In the genomic region with DNA sequence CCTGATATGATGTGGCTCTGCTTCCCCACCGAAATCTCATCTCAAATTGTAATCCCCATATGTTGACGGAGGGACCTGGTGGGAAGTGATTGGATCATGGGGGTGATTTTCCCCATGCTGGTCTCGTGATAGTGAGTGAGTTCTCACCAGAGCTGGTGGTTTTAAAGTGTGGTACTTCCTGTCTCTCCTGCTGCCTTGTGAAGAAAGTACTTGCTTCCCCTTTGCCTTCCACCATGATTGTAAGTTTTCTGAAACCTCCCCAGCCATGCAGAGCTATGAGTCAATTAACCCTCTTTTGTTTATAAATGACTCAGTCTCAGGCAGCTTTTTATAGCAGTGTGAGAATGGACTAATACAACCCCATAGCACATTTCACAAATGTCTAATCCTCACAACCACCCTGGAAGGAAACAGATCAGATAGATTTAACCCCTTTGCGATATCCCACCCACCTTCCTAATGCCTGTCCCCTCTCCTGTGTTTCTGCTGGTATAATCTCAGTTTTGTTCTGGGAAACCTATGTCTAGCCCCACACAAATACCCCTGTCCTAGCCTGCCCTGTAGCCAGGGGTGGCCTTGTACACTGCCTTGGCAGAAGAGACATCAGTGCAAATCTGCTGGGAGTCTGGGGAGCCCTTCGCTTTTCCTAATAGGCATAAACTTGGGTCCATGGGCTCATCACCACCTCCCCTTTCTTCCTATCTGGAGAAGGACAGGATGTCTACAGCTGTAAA, we compare ENCODE assay signal across 8 cellular contexts.
DNase-seq lines count a peak whose midpoint lies in the region; ATAC-seq, FAIRE-seq and TF ChIP-seq lines count a peak whose summit lies in the region.

No MANE protein-coding gene starts in this region.

- H3K27me3 ChIP-seq in MG63 (no peaks in the 10 kb centered on the region), K562 (ENCODE audit: control insufficient read depth in 2 of 2, insufficient read depth in 2 of 2, low read length in 2 of 2) (peaks cover 20 to 52% of the 10 kb centered on the region in 2 experiments; a peak in 4 of 5 replicates), osteoblast (ENCODE audit: insufficient read depth, low read length) (no peaks in the 10 kb centered on the region)

- no peak; the same call in 2 of the 3 replicates for ATAC-seq in K562

- TF ChIP-seq EP300 in K562 (IDR thresholded peaks at IDR 0.05; ENCODE audit: low read length), result no peak

- H3K4me3 ChIP-seq in MG63 (no peak overlapping the region), K562 (no peak overlapping the region), osteoblast (ENCODE audit: insufficient read depth, low read length) (no peak overlapping the region)

- no peak overlapping the region for H3K9ac ChIP-seq in K562 (ENCODE audit: insufficient read depth in 1 of 2, low read depth in 2 of 2, low read length in 2 of 2)

- TF ChIP-seq RAD21 in K562 (CRISPR knock-in tag; conservative IDR thresholded peaks at IDR 0.05 in 1 of 2, IDR thresholded peaks at IDR 0.05 in 1 of 2), result no peak

- peak overlapping the region; percentile 33; the same call in 1 of the 2 replicates for H2AFZ ChIP-seq in K562 (ENCODE audit: low read depth, low read length)
- peak overlapping the region; percentile 83 for H2AFZ ChIP-seq in osteoblast (ENCODE audit: low read length)

- no peak for DNase-seq in GM18507 (ENCODE audit: extremely low spot score, insufficient read length, low read depth)
- DNase-seq in H54 (ENCODE audit: insufficient read length, low spot score), result no peak
- DNase-seq in MG63, result peak; percentile 37
- DNase-seq in K562 (ENCODE audit: extremely low read depth in 1 of 4, low spot score in 3 of 4), result no peak
- peak; percentile 59 for DNase-seq in osteoblast (ENCODE audit: insufficient read length, low spot score, missing footprints)
- no peak for DNase-seq in NCI-H2029 treated with DMSO at 0.1 percent for 48 hours (lab: John Stamatoyannopoulos, UW)
- DNase-seq in GM13977 (ENCODE audit: low spot score), result no peak
- no peak for DNase-seq in D721Med (ENCODE audit: insufficient read length, low spot score)

- no peak for TF ChIP-seq POLR2A in H54 (IDR thresholded peaks at IDR 0.05; ENCODE audit: low read depth, low read length)
- TF ChIP-seq POLR2A in K562 (conservative IDR thresholded peaks at IDR 0.05), result no peak

- H3K4me2 ChIP-seq in K562 (ENCODE audit: insufficient read depth, low read length) (no peak overlapping the region), osteoblast (ENCODE audit: insufficient read depth, low read length) (peak overlapping the region; percentile 50)

- POLR2A ChIA-PET in K562 (lab: Yijun Ruan, JAX), result interaction anchor here (0.7 kb wide), 1 partner anchor 505 kb away, joined by 3 read pairs; no protein-coding TSS in a partner anchor

- H3K79me2 ChIP-seq in K562 (ENCODE audit: control insufficient read depth, insufficient read depth, low read length) (no peaks in the 10 kb centered on the region), osteoblast (ENCODE audit: insufficient read depth, low read length) (no peaks in the 10 kb centered on the region)

- no peaks in the 10 kb centered on the region for H3K9me1 ChIP-seq in K562 (ENCODE audit: control insufficient read depth, insufficient read depth, low read length)

- FAIRE-seq in GM18507 (lab: Jason Lieb, UNC) (peak; percentile 94), H54 (lab: Jason Lieb, UNC) (peak; percentile 71), K562 (lab: Jason Lieb, UNC) (no peak), D721Med (lab: Jason Lieb, UNC) (no peak)

- intact Hi-C loops in K562 (cut with micrococcal nuclease), result no loop called here

- H4K20me1 ChIP-seq in K562 (replicated peaks; ENCODE audit: control insufficient read depth, insufficient read depth, low read length) (no peaks in the 10 kb centered on the region), osteoblast (ENCODE audit: insufficient read depth, low read length) (no peaks in the 10 kb centered on the region)

- H3K9me3 ChIP-seq in MG63, result peaks cover 2% of the 10 kb centered on the region; the same call in 1 of the 2 replicates
- no peaks in the 10 kb centered on the region for H3K9me3 ChIP-seq in K562 (replicated peaks; ENCODE audit: control insufficient read depth, insufficient read depth, low read depth, low read length)
- peaks cover 2% of the 10 kb centered on the region for H3K9me3 ChIP-seq in osteoblast (ENCODE audit: low read depth, low read length)

- H3K27ac ChIP-seq in K562 (ENCODE audit: extremely low read depth, low read depth, low read length) (no peak overlapping the region), osteoblast (ENCODE audit: low read depth, low read length) (peak overlapping the region; percentile 80)

- WGBS in K562 (ENCODE audit: insufficient coverage, low coverage, missing lambda C conversion rate), result 21% methylated on average over 5 of the region's 5 CpGs

- BruUV-seq in K562 (replicated peaks; lab: Mats Ljungman, UMichigan), result no TSS peak

- in situ Hi-C loops in K562 (cut with MboI) (loop anchor here (25.0 kb wide), 1 partner anchor 688 kb away; no protein-coding TSS in a partner anchor), GM13977 (cut with MboI; ENCODE audit: low pct_unique_long_range_greater_than_20kb, low sequenced_read_pairs, unreplicated experiment) (no loop called here)

- H3K4me1 ChIP-seq in K562 (replicated peaks in 1 of 2; ENCODE audit: control insufficient read depth in 2 of 2, insufficient read depth in 2 of 2, low read length in 2 of 2) (no peaks in the 10 kb centered on the region; a peak in 2 of 5 replicates), osteoblast (ENCODE audit: insufficient read depth, low read length) (peaks cover 58% of the 10 kb centered on the region)

- no peak for TF ChIP-seq CTCF in K562 (IDR thresholded peaks at IDR 0.05 in 2 of 3, conservative IDR thresholded peaks at IDR 0.05 in 1 of 3; ENCODE audit: insufficient read depth in 2 of 3, low read depth in 1 of 3, low read length in 3 of 3)
- no peak for TF ChIP-seq CTCF in osteoblast (IDR thresholded peaks at IDR 0.05; ENCODE audit: extremely low read depth, low read depth, low read length)
- no peak for TF ChIP-seq CTCF in GM13977 (IDR thresholded peaks at IDR 0.05; ENCODE audit: extremely low read depth, insufficient read depth, missing control alignments)
- TF ChIP-seq CTCF in D721Med (IDR thresholded peaks at IDR 0.05; ENCODE audit: insufficient read depth, missing control alignments), result no peak

- H3K36me3 ChIP-seq in MG63, result no peaks in the 10 kb centered on the region
- no peaks in the 10 kb centered on the region for H3K36me3 ChIP-seq in K562 (ENCODE audit: control insufficient read depth, insufficient read depth, low read length)
- no peaks in the 10 kb centered on the region for H3K36me3 ChIP-seq in osteoblast (ENCODE audit: insufficient read depth, low read length)

- CTCF ChIA-PET in K562 (lab: Yijun Ruan, JAX; ENCODE audit: low intra/inter-chr PET ratio), result no interaction called here

TF ChIP-seq in K562, 482 proteins besides CTCF, POLR2A, EP300 and RAD21 (continues in another document):
- TF ChIP-seq TEAD1 (CRISPR knock-in tag; IDR thresholded peaks at IDR 0.05) (no peak), ZSCAN29 (IDR thresholded peaks at IDR 0.05) (no peak), ZNF253 (CRISPR knock-in tag; conservative IDR thresholded peaks at IDR 0.05) (no peak), ZNF263 (CRISPR knock-in tag; IDR thresholded peaks at IDR 0.05; ENCODE audit: borderline replicate concordance) (no peak), BMI1 (IDR thresholded peaks at IDR 0.05; ENCODE audit: low read length) (no peak), CBFB (CRISPR knock-in tag; IDR thresholded peaks at IDR 0.05) (no peak), FOSL1 (tag; conservative IDR thresholded peaks at IDR 0.05) (peak; percentile 69), ZNF184 (CRISPR knock-in tag; IDR thresholded peaks at IDR 0.05) (no peak), PTRF (tag; IDR thresholded peaks at IDR 0.05) (no peak), HNRNPL (IDR thresholded peaks at IDR 0.05; ENCODE audit: low read depth, low read length) (no peak), RBM17 (IDR thresholded peaks at IDR 0.05; ENCODE audit: borderline replicate concordance, low read depth, low read length) (no peak), ZNF232 (CRISPR knock-in tag; IDR thresholded peaks at IDR 0.05) (no peak)
- TF ChIP-seq, protein P1, sequence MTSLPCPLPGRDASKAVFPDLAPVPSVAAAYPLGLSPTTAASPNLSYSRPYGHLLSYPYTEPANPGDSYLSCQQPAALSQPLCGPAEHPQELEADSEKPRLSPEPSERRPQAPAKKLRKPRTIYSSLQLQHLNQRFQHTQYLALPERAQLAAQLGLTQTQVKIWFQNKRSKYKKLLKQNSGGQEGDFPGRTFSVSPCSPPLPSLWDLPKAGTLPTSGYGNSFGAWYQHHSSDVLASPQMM (CRISPR knock-in tag; IDR thresholded peaks at IDR 0.05), result no peak
- TF ChIP-seq, protein P2, sequence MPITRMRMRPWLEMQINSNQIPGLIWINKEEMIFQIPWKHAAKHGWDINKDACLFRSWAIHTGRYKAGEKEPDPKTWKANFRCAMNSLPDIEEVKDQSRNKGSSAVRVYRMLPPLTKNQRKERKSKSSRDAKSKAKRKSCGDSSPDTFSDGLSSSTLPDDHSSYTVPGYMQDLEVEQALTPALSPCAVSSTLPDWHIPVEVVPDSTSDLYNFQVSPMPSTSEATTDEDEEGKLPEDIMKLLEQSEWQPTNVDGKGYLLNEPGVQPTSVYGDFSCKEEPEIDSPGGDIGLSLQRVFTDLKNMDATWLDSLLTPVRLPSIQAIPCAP (CRISPR knock-in tag; IDR thresholded peaks at IDR 0.05; ENCODE audit: borderline replicate concordance), result no peak
- TF ChIP-seq, protein P3, sequence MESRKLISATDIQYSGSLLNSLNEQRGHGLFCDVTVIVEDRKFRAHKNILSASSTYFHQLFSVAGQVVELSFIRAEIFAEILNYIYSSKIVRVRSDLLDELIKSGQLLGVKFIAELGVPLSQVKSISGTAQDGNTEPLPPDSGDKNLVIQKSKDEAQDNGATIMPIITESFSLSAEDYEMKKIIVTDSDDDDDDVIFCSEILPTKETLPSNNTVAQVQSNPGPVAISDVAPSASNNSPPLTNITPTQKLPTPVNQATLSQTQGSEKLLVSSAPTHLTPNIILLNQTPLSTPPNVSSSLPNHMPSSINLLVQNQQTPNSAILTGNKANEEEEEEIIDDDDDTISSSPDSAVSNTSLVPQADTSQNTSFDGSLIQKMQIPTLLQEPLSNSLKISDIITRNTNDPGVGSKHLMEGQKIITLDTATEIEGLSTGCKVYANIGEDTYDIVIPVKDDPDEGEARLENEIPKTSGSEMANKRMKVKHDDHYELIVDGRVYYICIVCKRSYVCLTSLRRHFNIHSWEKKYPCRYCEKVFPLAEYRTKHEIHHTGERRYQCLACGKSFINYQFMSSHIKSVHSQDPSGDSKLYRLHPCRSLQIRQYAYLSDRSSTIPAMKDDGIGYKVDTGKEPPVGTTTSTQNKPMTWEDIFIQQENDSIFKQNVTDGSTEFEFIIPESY (CRISPR knock-in tag; IDR thresholded peaks at IDR 0.05), result no peak

Comparison
In these comparisons a context has a peak if more than half of its experiments do, and no peak if none do; other contexts are left out.
1. DNase-seq: peak in MG63 (single experiment) and osteoblast (single experiment); none in GM18507 (single experiment), H54 (single experiment), K562 (0 of 4), NCI-H2029 treated with DMSO at 0.1 percent for 48 hours (single experiment), GM13977 (single experiment) and D721Med (single experiment).